ENCODE assay signal across 26 cellular contexts in the genomic region with DNA sequence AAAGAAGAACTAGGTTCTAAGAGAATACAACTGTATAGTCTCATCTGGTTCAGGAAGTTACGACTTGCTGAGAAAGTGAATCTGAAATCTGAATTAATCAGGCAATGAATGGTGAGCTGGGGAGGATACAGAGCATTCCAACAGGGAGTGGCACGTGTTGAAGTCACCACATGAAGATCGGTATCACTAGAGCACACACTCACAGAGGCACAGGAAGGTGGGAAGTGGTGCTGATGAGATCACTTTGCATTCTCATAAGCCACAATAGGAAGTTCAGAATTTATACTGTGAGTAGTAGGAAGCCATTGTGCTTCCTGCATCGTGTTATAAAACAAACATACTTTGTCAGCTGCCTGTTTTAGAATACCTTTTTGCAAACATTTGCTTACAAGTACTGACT.
"Had no signal": no experiment of that assay in that cellular context is flagged by ENCODE, and none has a peak within 500 bp of the region (broad histone marks: within the 10 kb centered on the region; RNA-seq: fewer than 3 reads in every experiment).

No MANE protein-coding gene starts in this region.

- H3K27ac Mint-ChIP-seq: activated naive CD4-positive, alpha-beta T cell treated with anti-CD3 and anti-CD28 coated beads, Interleukin-2, amount 10 ng/mL, durations not matched to agents 7 days and 5 days; activated naive CD8-positive, alpha-beta T cell treated with anti-CD3 and anti-CD28 coated beads, Interleukin-2, amount 10 ng/mL, durations not matched to agents 7 days and 5 days; activated T-cell treated with anti-CD3 and anti-CD28 coated beads, Interleukin-2, amount 50 U/mL, for 24 hours; endodermal cell; natural killer cell treated with Interleukin-12 subunit alpha and Interleukin-12 subunit beta and Interleukin-15 and Interleukin-18, amount 100 ng/mL, for 72 hours; T-helper 17 cell had no signal

- H3K4me1 Mint-ChIP-seq: activated naive CD4-positive, alpha-beta T cell treated with anti-CD3 and anti-CD28 coated beads, Interleukin-2, amount 10 ng/mL, durations not matched to agents 7 days and 5 days; activated naive CD8-positive, alpha-beta T cell treated with anti-CD3 and anti-CD28 coated beads, Interleukin-2, amount 10 ng/mL, durations not matched to agents 7 days and 5 days; endodermal cell; T-helper 17 cell had no signal

- H3K27me3 Mint-ChIP-seq: activated naive CD4-positive, alpha-beta T cell treated with anti-CD3 and anti-CD28 coated beads, Interleukin-2, amount 10 ng/mL, durations not matched to agents 7 days and 5 days; activated naive CD8-positive, alpha-beta T cell treated with anti-CD3 and anti-CD28 coated beads, Interleukin-2, amount 10 ng/mL, durations not matched to agents 7 days and 5 days; activated T-cell treated with anti-CD3 and anti-CD28 coated beads, Interleukin-2, amount 50 U/mL, for 24 hours; natural killer cell treated with Interleukin-12 subunit alpha and Interleukin-12 subunit beta and Interleukin-15 and Interleukin-18, amount 100 ng/mL, for 72 hours; T-helper 17 cell had no signal

- H3K27me3 ChIP-seq: ascending aorta, esophagus muscularis mucosa, foreskin keratinocyte, heart right ventricle, left lung, spleen, transverse colon, uterus had no signal

- H3K36me3 Mint-ChIP-seq: activated naive CD4-positive, alpha-beta T cell treated with anti-CD3 and anti-CD28 coated beads, Interleukin-2, amount 10 ng/mL, durations not matched to agents 7 days and 5 days; activated naive CD8-positive, alpha-beta T cell treated with anti-CD3 and anti-CD28 coated beads, Interleukin-2, amount 10 ng/mL, durations not matched to agents 7 days and 5 days had no signal

- H3K9me3 Mint-ChIP-seq: endodermal cell had no signal

- H3K4me3 ChIP-seq: ascending aorta, esophagus muscularis mucosa, heart right ventricle, left lung, lower lobe of right lung, spleen, transverse colon, uterus had no signal

- DNase-seq: activated CD4-positive, alpha-beta T cell treated with anti-CD3 and anti-CD28 coated beads for 48 hours; activated CD4-positive, alpha-beta T cell treated with anti-CD3 and anti-CD28 coated beads, Interleukin-2, amount 50 U/mL, for 48 hours; activated CD8-positive, alpha-beta memory T cell treated with anti-CD3 and anti-CD28 coated beads, Interleukin-2, amount 50 U/mL, for 4 hours; activated gamma-delta T cell; activated naive CD4-positive, alpha-beta T cell treated with anti-CD3 and anti-CD28 coated beads, Interleukin-2, amount 10 ng/mL, durations not matched to agents 7 days and 5 days; activated naive CD8-positive, alpha-beta T cell treated with anti-CD3 and anti-CD28 coated beads, Interleukin-2, amount 10 ng/mL, durations not matched to agents 7 days and 5 days; activated T-cell treated with anti-CD3 and anti-CD28 coated beads, Interleukin-2, amount 50 U/mL, for 24 hours; central memory CD4-positive, alpha-beta T cell; endodermal cell; foreskin keratinocyte; heart right ventricle; kidney glomerular epithelial cell; left lung; lower lobe of right lung; mesenchymal stem cell; right cardiac atrium; spleen; stimulated activated naive CD4-positive, alpha-beta T cell; T-helper 17 cell; T1000; transverse colon; uterus; WERI-Rb-1 had no signal

- H3K4me3 Mint-ChIP-seq: activated naive CD4-positive, alpha-beta T cell treated with anti-CD3 and anti-CD28 coated beads, Interleukin-2, amount 10 ng/mL, durations not matched to agents 7 days and 5 days; activated naive CD8-positive, alpha-beta T cell treated with anti-CD3 and anti-CD28 coated beads, Interleukin-2, amount 10 ng/mL, durations not matched to agents 7 days and 5 days; activated T-cell treated with anti-CD3 and anti-CD28 coated beads, Interleukin-2, amount 50 U/mL, for 24 hours; endodermal cell; natural killer cell treated with Interleukin-12 subunit alpha and Interleukin-12 subunit beta and Interleukin-15 and Interleukin-18, amount 100 ng/mL, for 72 hours; T-helper 17 cell had no signal

- H3K27ac ChIP-seq: ascending aorta, esophagus muscularis mucosa, foreskin keratinocyte, heart right ventricle, left lung, lower lobe of right lung, spleen, transverse colon, uterus, WERI-Rb-1 had no signal

- H3K36me3 ChIP-seq: ascending aorta, esophagus muscularis mucosa, heart right ventricle, left lung, lower lobe of right lung, spleen, transverse colon, uterus, WERI-Rb-1 had no signal

- H3K9me3 ChIP-seq: ascending aorta, esophagus muscularis mucosa, lower lobe of right lung, transverse colon, uterus had no signal

- H3K4me1 ChIP-seq: ascending aorta, esophagus muscularis mucosa, foreskin keratinocyte, heart right ventricle, left lung, lower lobe of right lung, spleen, transverse colon, uterus had no signal
